1 cellular context compared by ENCODE assay signal in the genomic region with DNA sequence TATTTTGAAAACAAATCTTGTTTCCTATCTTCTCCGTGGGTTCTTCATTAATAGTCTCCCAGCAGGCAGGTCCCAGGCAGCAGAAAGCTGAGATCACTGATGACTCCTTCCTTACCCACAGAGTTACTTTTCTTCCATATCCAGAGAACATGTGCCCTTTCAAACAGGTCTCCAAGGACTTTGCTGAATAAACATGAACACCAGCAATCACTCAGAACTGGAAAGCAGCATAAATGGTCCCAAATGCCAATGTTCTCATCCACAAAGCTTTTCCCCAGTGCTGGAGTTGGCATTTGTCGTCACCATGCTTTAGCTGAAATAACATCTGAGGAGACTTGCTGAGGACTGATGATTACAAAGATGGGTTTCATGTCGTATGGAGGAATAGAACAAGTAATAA.
TF ChIP-seq lines count a peak whose summit lies in the region.

No MANE protein-coding gene starts in this region.

TF ChIP-seq in IMR-90, 13 proteins besides CTCF, POLR2A, EP300 and RAD21:
- TF ChIP-seq, protein P1, sequence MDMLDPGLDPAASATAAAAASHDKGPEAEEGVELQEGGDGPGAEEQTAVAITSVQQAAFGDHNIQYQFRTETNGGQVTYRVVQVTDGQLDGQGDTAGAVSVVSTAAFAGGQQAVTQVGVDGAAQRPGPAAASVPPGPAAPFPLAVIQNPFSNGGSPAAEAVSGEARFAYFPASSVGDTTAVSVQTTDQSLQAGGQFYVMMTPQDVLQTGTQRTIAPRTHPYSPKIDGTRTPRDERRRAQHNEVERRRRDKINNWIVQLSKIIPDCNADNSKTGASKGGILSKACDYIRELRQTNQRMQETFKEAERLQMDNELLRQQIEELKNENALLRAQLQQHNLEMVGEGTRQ (IDR thresholded peaks at IDR 0.05; ENCODE audit: low read depth, low read length), result no peak
- no peak for TF ChIP-seq MAZ (IDR thresholded peaks at IDR 0.05; ENCODE audit: borderline replicate concordance, low read depth, low read length)
- TF ChIP-seq RFX5 (IDR thresholded peaks at IDR 0.05; ENCODE audit: low read depth, low read length), result no peak
- TF ChIP-seq RCOR1 (IDR thresholded peaks at IDR 0.05; ENCODE audit: insufficient replicate concordance, low read length), result no peak
- TF ChIP-seq BHLHE40 (IDR thresholded peaks at IDR 0.05; ENCODE audit: low read depth, low read length), result no peak
TF ChIP-seq in IMR-90: peak in this region for 0.
